In the genomic region with DNA sequence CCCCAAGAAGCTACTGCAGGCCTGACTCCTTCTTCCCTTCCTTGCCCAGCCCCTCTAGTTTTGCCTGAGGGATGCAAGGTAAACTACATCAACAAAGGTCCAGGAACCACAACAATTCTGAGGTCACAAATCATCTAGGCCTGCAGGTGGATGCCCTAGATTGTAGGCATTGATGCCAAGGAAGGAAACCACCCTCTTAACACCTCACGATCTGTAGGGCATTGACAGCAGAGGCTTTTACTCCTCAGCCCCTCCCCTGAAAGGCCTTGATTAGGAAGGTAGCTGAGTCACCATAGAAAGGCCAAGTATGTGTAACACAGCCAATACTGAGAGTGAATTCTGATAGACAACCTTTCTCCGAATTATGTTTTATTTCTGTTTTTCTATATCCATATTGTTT, we compare ENCODE assay signal across 1 cellular context.
TF ChIP-seq lines count a peak whose summit lies in the region.

No MANE protein-coding gene starts in this region.

TF ChIP-seq in H1, 55 proteins besides CTCF, POLR2A, EP300 and RAD21:
- no peak for TF ChIP-seq BRCA1 (IDR thresholded peaks at IDR 0.05; ENCODE audit: low read depth, low read length)
- no peak for TF ChIP-seq TEAD4 (IDR thresholded peaks at IDR 0.05; ENCODE audit: low read depth, low read length)
- no peak for TF ChIP-seq FOSL1 (IDR thresholded peaks at IDR 0.05; ENCODE audit: insufficient read depth, low read depth, low read length)
- no peak for TF ChIP-seq YY1 (IDR thresholded peaks at IDR 0.05; ENCODE audit: low read depth, low read length)
- TF ChIP-seq JUND (IDR thresholded peaks at IDR 0.05; ENCODE audit: low read length): no peak
- TF ChIP-seq SUZ12 (IDR thresholded peaks at IDR 0.05; ENCODE audit: low read length): no peak
- no peak for TF ChIP-seq KDM5A (IDR thresholded peaks at IDR 0.05; ENCODE audit: low read length)
- no peak for TF ChIP-seq SP2 (IDR thresholded peaks at IDR 0.05; ENCODE audit: low read length)
- TF ChIP-seq ZNF274 (IDR thresholded peaks at IDR 0.05; ENCODE audit: borderline replicate concordance, extremely low read depth, low read length): no peak
- TF ChIP-seq RXRA (IDR thresholded peaks at IDR 0.05; ENCODE audit: insufficient read depth, low read depth, low read length): no peak
- no peak for TF ChIP-seq CHD1 (IDR thresholded peaks at IDR 0.05; ENCODE audit: low read depth, low read length)
- TF ChIP-seq HDAC2 (IDR thresholded peaks at IDR 0.05; ENCODE audit: borderline replicate concordance in 1 of 2, low read depth in 2 of 2, low read length in 2 of 2): no peak
- TF ChIP-seq GABPA (IDR thresholded peaks at IDR 0.05; ENCODE audit: borderline replicate concordance, insufficient read depth, low read length): no peak
- no peak for TF ChIP-seq GTF2F1 (IDR thresholded peaks at IDR 0.05; ENCODE audit: borderline replicate concordance, low read depth, low read length)
- TF ChIP-seq POLR2AphosphoS5 (IDR thresholded peaks at IDR 0.05; ENCODE audit: low read depth, low read length): no peak
- no peak for TF ChIP-seq SIRT6 (IDR thresholded peaks at IDR 0.05; ENCODE audit: low read length)
- no peak for TF ChIP-seq SP1 (IDR thresholded peaks at IDR 0.05; ENCODE audit: low read depth, low read length)
TF ChIP-seq in H1: peak in this region for 0.
